In the genomic region with DNA sequence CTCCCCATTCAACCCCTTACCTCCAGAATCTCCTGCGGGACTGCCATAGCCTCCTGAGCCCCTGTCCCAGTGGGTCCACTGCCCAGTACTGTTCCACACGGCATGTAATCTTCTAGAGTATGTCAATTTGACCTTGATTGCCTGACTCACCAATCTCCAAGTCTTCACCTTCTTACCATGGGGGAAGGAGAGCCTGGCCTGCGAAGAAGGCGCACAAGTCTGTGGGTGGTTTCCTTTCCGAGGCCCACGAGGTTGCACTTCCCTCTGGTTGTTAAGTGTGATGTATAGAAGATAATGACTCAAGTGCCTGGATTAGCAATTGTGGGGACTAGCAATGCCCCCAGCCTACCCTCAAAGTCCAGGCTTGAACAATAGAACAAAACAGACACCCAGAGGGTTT, we compare ENCODE assay signal across 10 cellular contexts. TPM values are rescaled to one million over a fixed set of nuclear protein-coding genes. Genes with fewer than 3 reads are reported as not detected.
DNase-seq lines count a peak whose midpoint lies in the region; ATAC-seq, FAIRE-seq and TF ChIP-seq lines count a peak whose summit lies in the region.
"Had no signal": no experiment of that assay in that cellular context is flagged by ENCODE, and none has a peak within 500 bp of the region (broad histone marks: within the 10 kb centered on the region; RNA-seq: fewer than 3 reads in every experiment).

No MANE protein-coding gene starts in this region.

- DNase-seq in SIG-M5 treated with dmso at 0.1 percent for 504 hours (lab: John Stamatoyannopoulos, UW; ENCODE audit: unreplicated experiment) (peak; percentile 85), pancreas (no peak), small intestine (no peak), D341Med (ENCODE audit: low spot score) (no peak), SHP77 (lab: John Stamatoyannopoulos, UW) (no peak), SW 1271 (lab: John Stamatoyannopoulos, UW) (no peak)
- DNase-seq: activated naive CD4-positive, alpha-beta T cell treated with Interleukin-2 at 50 U/mL for 16 hours; NCI-H2171 treated with DMSO at 0.1 percent for 48 hours had no signal

- peak overlapping the region in 3 of 4 donors; percentile 55 to 67 (median 66) for H3K27ac ChIP-seq in pancreas
- no peak overlapping the region for H3K27ac ChIP-seq in small intestine (ENCODE audit: low read depth in 1 of 2, low read length in 1 of 2)

- no peaks in the 10 kb centered on the region for H3K27me3 ChIP-seq in pancreas
- no peaks in the 10 kb centered on the region for H3K27me3 ChIP-seq in small intestine (ENCODE audit: control insufficient read depth in 2 of 2, insufficient read depth in 2 of 2, low read length in 2 of 2)

- TF ChIP-seq CTCF in pancreas (IDR thresholded peaks at IDR 0.05): no peak

- 65 to 76% methylated on average over 6 of the region's 6 CpGs for WGBS in pancreas, 2 donors
- 70 to 86% (median 77%) methylated on average over 6 of the region's 6 CpGs for WGBS in small intestine, 3 donors

- H3K9me3 ChIP-seq in pancreas: no peaks in the 10 kb centered on the region
- H3K9me3 ChIP-seq in small intestine (ENCODE audit: control insufficient read depth, low read depth): no peaks in the 10 kb centered on the region

- ATAC-seq in GM18870 (IDR thresholded peaks at IDR 0.05; ENCODE audit: unreplicated experiment) (peak; percentile 70), HG02642 (IDR thresholded peaks at IDR 0.05; ENCODE audit: poor library complexity, unreplicated experiment) (peak; percentile 62), pancreas (no peak)

- H3K36me3 ChIP-seq in pancreas (no peaks in the 10 kb centered on the region), small intestine (ENCODE audit: control insufficient read depth in 2 of 2, insufficient read depth in 2 of 2, low read length in 2 of 2) (no peaks in the 10 kb centered on the region)

- FAIRE-seq in pancreas (lab: Jason Lieb, UNC): no peak
- FAIRE-seq in small intestine (lab: Jason Lieb, UNC): no peak

- no peak overlapping the region for H3K4me3 ChIP-seq in pancreas
- H3K4me3 ChIP-seq in small intestine (ENCODE audit: low read depth in 1 of 2, low read length in 2 of 2): no peak overlapping the region

- H3K4me1 ChIP-seq in pancreas (no peaks in the 10 kb centered on the region), small intestine (ENCODE audit: control insufficient read depth in 2 of 2, insufficient read depth in 1 of 2, low read depth in 1 of 2, low read length in 1 of 2) (no peaks in the 10 kb centered on the region)

- intact Hi-C loops in pancreas (cut with DNase I): no loop called here

RNA-seq across cellular contexts. Expression of a gene that starts 8.1 kb away (rescaled TPM):
- 10 to 100 TPM in 1 of 6 donors, 1 to 10 TPM in 5; 7.0 to 13.5 (median 8.5) TPM for total RNA-seq in pancreas
- polyA plus RNA-seq in pancreas: 10 to 100 TPM in 1 of 2 donors, 1 to 10 TPM in 1; 8.3 to 13.6 TPM
- polyA plus RNA-seq in small intestine: 10 to 100 TPM in 2 of 3 donors, 1 to 10 TPM in 1; 8.6 to 12.3 (median 10.0) TPM

Comparison
In these comparisons a context has a peak if more than half of its experiments do, and no peak if none do; other contexts are left out.
1. ATAC-seq: peak in GM18870 (single experiment) and HG02642 (single experiment); none in pancreas (0 of 4).
2. H3K27ac ChIP-seq: peak in pancreas (3 of 4); none in small intestine (0 of 2).